In the genomic region with DNA sequence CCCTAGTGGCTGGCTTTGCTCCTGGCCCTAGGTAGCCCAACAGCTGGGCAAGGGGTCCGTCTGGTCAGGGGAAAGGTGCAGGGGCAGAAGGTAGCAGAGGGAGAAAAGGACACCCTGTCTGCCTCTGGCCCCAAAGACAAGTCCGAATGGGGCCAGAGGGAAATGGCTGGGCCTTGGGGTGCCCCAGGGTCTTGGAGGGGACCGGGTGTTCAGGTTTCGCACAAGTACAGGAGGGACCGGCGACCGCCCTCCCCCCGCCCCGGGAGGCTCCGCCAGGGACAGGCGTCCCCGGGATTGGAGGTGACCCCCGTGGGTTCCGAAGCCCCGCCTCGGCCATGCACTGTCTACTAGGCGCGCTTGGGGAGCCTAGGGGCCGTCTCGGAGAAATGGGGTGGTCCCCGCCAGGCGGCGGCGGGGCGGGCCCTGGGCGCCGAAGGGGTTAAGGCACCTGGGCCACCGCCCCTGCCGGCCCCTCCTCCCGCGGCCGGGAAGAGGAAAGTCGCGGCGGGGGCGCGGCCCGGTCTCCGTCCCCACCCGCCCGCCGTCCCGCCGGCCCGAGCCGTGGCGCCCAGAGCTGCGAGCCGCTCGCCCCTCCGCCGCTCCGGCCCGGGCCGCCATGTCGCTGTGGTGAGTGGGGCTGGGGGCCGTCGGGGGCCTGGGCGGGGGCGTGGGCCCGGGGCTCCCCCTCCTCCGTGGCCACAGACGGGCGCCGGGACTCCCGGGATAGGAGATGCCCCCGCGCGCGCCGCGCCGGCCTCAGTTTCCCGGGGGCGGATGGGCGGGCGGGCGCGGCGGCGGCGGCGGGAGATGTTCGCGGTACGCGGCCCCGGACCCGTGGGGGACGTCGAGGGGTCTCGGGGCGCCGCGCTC, we compare ENCODE assay signal across 8 cellular contexts. TPM values are rescaled to one million over a fixed set of nuclear protein-coding genes. Genes with fewer than 3 reads are reported as not detected.
DNase-seq lines count a peak whose midpoint lies in the region; ATAC-seq, FAIRE-seq and TF ChIP-seq lines count a peak whose summit lies in the region.

A gene with protein sequence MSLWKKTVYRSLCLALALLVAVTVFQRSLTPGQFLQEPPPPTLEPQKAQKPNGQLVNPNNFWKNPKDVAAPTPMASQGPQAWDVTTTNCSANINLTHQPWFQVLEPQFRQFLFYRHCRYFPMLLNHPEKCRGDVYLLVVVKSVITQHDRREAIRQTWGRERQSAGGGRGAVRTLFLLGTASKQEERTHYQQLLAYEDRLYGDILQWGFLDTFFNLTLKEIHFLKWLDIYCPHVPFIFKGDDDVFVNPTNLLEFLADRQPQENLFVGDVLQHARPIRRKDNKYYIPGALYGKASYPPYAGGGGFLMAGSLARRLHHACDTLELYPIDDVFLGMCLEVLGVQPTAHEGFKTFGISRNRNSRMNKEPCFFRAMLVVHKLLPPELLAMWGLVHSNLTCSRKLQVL (plus strand): TSS at position 523 of the 870 bp plus-strand sequence. CDS start 94 bp downstream, at position 617.

- BruUV-seq in HCT116 (replicated peaks; lab: Mats Ljungman, UMichigan), result no TSS peak
- BruUV-seq in mammary epithelial cell (replicated peaks; lab: Mats Ljungman, UMichigan), result no TSS peak

- H3K4me2 ChIP-seq in BLaER1 treated with 17β-estradiol and CSF1 and Interleukin-3, amounts not matched to agents 10 nM and 100 nM, result peak within 1 kb of the TSS; percentile 78 to 96 (median 89)
- H3K4me2 ChIP-seq in HCT116 (ENCODE audit: low read length) (peak within 1 kb of the TSS; percentile 93), mammary epithelial cell (ENCODE audit: insufficient read depth, low read depth, low read length) (peak within 1 kb of the TSS; percentile 58)

- RAD21 ChIA-PET in HCT116 (lab: Charles Lee; ENCODE audit: low non-redundant PET in 1 of 2, low total read pairs in 2 of 2, uncharacterized antibody in 2 of 2, unreplicated experiment in 2 of 2), result interaction anchor here in 1 of 2 experiments (0.6 kb wide), 1 partner anchor 1251 kb away, joined by 3 read pairs; no protein-coding TSS in a partner anchor

- H3K36me3 ChIP-seq in BLaER1 treated with 17β-estradiol and CSF1 and Interleukin-3, amounts not matched to agents 10 nM and 100 nM, result no peaks in the 10 kb centered on the region
- H3K36me3 ChIP-seq in HCT116 (ENCODE audit: control insufficient read depth in 1 of 2, insufficient read depth in 2 of 2, low read length in 2 of 2) (no peaks in the 10 kb centered on the region), mammary epithelial cell (ENCODE audit: insufficient read depth, low read length) (no peaks in the 10 kb centered on the region)

- intact Hi-C loops in HCT116 (cut with micrococcal nuclease), result no loop called here
- intact Hi-C loops in mammary epithelial cell (cut with micrococcal nuclease), result no loop called here

- TF ChIP-seq CTCF in HCT116 (IDR thresholded peaks at IDR 0.05 in 2 of 3, conservative IDR thresholded peaks at IDR 0.05 in 1 of 3; ENCODE audit: borderline replicate concordance in 1 of 3, insufficient read depth in 1 of 3, low read depth in 2 of 3, low read length in 2 of 3), result no peak
- TF ChIP-seq CTCF in mammary epithelial cell (conservative IDR thresholded peaks at IDR 0.05 in 1 of 2, IDR thresholded peaks at IDR 0.05 in 1 of 2; ENCODE audit: extremely low read depth in 1 of 2, insufficient read depth in 1 of 2, low read depth in 1 of 2, low read length in 2 of 2), result no peak

- ATAC-seq in HCT116 (peak; percentile 46), GM18505 (IDR thresholded peaks at IDR 0.05; ENCODE audit: unreplicated experiment) (no peak)

- peak within 1 kb of the TSS in 2 of 11 experiments; percentile 47 to 48; a peak in 2 of 22 replicates for H3K27ac ChIP-seq in BLaER1 treated with 17β-estradiol and CSF1 and Interleukin-3, amounts not matched to agents 10 nM and 100 nM
- H3K27ac ChIP-seq in HCT116 (ENCODE audit: low read depth, low read length), result no peak within 1 kb of the TSS; the same call in 1 of the 2 replicates
- no peak within 1 kb of the TSS for H3K27ac ChIP-seq in mammary epithelial cell (ENCODE audit: insufficient read depth, low read depth, low read length)

- no peak for TF ChIP-seq RAD21 in HCT116 (IDR thresholded peaks at IDR 0.05; ENCODE audit: low read depth)

- in situ Hi-C loops in mammary epithelial cell (cut with MboI; ENCODE audit: low sequenced_read_pairs in 2 of 2), result no loop called here

- no peak for TF ChIP-seq POLR2A in HCT116 (IDR thresholded peaks at IDR 0.05; ENCODE audit: borderline replicate concordance, extremely low read depth, insufficient read depth, insufficient read length)
- TF ChIP-seq POLR2A in GM18505 (IDR thresholded peaks at IDR 0.05; ENCODE audit: borderline replicate concordance, extremely low read depth, insufficient read depth, insufficient read length), result no peak

- peaks cover 0 to 10% (median 0%) of the 10 kb centered on the region in 11 experiments; a peak in 4 of 22 replicates for H4K20me1 ChIP-seq in BLaER1 treated with 17β-estradiol and CSF1 and Interleukin-3, amounts not matched to agents 10 nM and 100 nM
- H4K20me1 ChIP-seq in HCT116 (ENCODE audit: insufficient read depth) (no peaks in the 10 kb centered on the region), mammary epithelial cell (ENCODE audit: insufficient read depth, low read length) (no peaks in the 10 kb centered on the region)

- no peaks in the 10 kb centered on the region for H3K79me2 ChIP-seq in HCT116 (ENCODE audit: insufficient read depth, low read length)
- H3K79me2 ChIP-seq in mammary epithelial cell (ENCODE audit: insufficient read depth, low read length), result no peaks in the 10 kb centered on the region

- 40% methylated on average over 2 of the region's 95 CpGs for WGBS in mammary epithelial cell (ENCODE audit: low coverage, missing lambda C conversion rate)

- peak within 1 kb of the TSS in 9 of 11 experiments; percentile 16 to 80 (median 41); a peak in 14 of 22 replicates for H3K9ac ChIP-seq in BLaER1 treated with 17β-estradiol and CSF1 and Interleukin-3, amounts not matched to agents 10 nM and 100 nM
- H3K9ac ChIP-seq in HCT116 (ENCODE audit: low read length), result peak within 1 kb of the TSS; percentile 61
- no peak within 1 kb of the TSS for H3K9ac ChIP-seq in mammary epithelial cell (ENCODE audit: insufficient read depth, low read length)

- H2AFZ ChIP-seq in HCT116 (ENCODE audit: low read depth, low read length, poor library complexity, severe bottlenecking), result no peak within 1 kb of the TSS
- peak within 1 kb of the TSS; percentile 23 for H2AFZ ChIP-seq in mammary epithelial cell (ENCODE audit: low read depth, low read length)

- POLR2A ChIA-PET in HCT116 (lab: Charles Lee), result no interaction called here

- H3K27me3 ChIP-seq in BLaER1 treated with 17β-estradiol and CSF1 and Interleukin-3, amounts not matched to agents 10 nM and 100 nM, result peaks cover 44 to 53% (median 47%) of the 10 kb centered on the region in 11 experiments
- no peaks in the 10 kb centered on the region for H3K27me3 ChIP-seq in HCT116 (ENCODE audit: insufficient read depth, low read length)
- H3K27me3 ChIP-seq in mammary epithelial cell (ENCODE audit: insufficient read depth, low read length), result peaks cover 8% of the 10 kb centered on the region
- H3K27me3 ChIP-seq in mononuclear cell (ENCODE audit: insufficient read depth, low read length), result no peaks in the 10 kb centered on the region

- H3K4me1 ChIP-seq in BLaER1 treated with 17β-estradiol and CSF1 and Interleukin-3, amounts not matched to agents 10 nM and 100 nM, result peaks cover 60 to 76% (median 66%) of the 10 kb centered on the region in 10 experiments
- peaks cover 10 to 29% of the 10 kb centered on the region in 2 experiments for H3K4me1 ChIP-seq in HCT116 (ENCODE audit: control insufficient read depth in 1 of 2, insufficient read depth in 2 of 2, low read length in 2 of 2)
- H3K4me1 ChIP-seq in mammary epithelial cell (ENCODE audit: insufficient read depth, low read length), result peaks cover 13% of the 10 kb centered on the region
- H3K4me1 ChIP-seq in mononuclear cell (ENCODE audit: insufficient read depth, low read length), result peaks cover 65% of the 10 kb centered on the region

- no peaks in the 10 kb centered on the region for H3K9me2 ChIP-seq in HCT116 (ENCODE audit: insufficient read depth)

- DNase-seq in HCT116 (ENCODE audit: low read depth, low spot score) (no peak), mammary epithelial cell (no peak), RCC 7860 (ENCODE audit: low spot score) (no peak), SW480 (ENCODE audit: low spot score) (no peak), GF-D8 (lab: John Stamatoyannopoulos, UW) (no peak)

- peak within 1 kb of the TSS; percentile 48 to 69 (median 56) for H3K4me3 ChIP-seq in BLaER1 treated with 17β-estradiol and CSF1 and Interleukin-3, amounts not matched to agents 10 nM and 100 nM
- H3K4me3 ChIP-seq in HCT116 (replicated peaks in 1 of 2; ENCODE audit: low read depth in 1 of 2, low read length in 2 of 2), result peak within 1 kb of the TSS; percentile 52 to 62
- peak within 1 kb of the TSS in 2 of 3 experiments; percentile 15 to 26 for H3K4me3 ChIP-seq in mammary epithelial cell (replicated peaks in 1 of 3; ENCODE audit: insufficient read depth in 1 of 3, low read depth in 2 of 3, low read length in 3 of 3)
- peak within 1 kb of the TSS; percentile 23 for H3K4me3 ChIP-seq in mononuclear cell (ENCODE audit: low read length)

- dilution Hi-C loops in mammary epithelial cell (cut with HindIII; ENCODE audit: low sequenced_read_pairs), result no loop called here

- CTCF ChIA-PET in HCT116 (lab: Charles Lee), result interaction anchor here (1.6 kb wide), 1 partner anchor 10 kb away, joined by 4 read pairs; no protein-coding TSS in a partner anchor
- CTCF ChIA-PET in mammary epithelial cell (lab: Charles Lee; ENCODE audit: low non-redundant PET), result no interaction called here

- no peak for FAIRE-seq in RCC 7860 (lab: Jason Lieb, UNC)

- H3K9me3 ChIP-seq in BLaER1 treated with 17β-estradiol and CSF1 and Interleukin-3, amounts not matched to agents 10 nM and 100 nM (replicated peaks in 1 of 11), result no peaks in the 10 kb centered on the region
- H3K9me3 ChIP-seq in HCT116 (ENCODE audit: control insufficient read depth in 1 of 2, insufficient read depth in 1 of 2, low read depth in 1 of 2, low read length in 2 of 2) (no peaks in the 10 kb centered on the region), mammary epithelial cell (replicated peaks; ENCODE audit: insufficient read depth, low read length) (no peaks in the 10 kb centered on the region), mononuclear cell (ENCODE audit: low read depth, low read length) (no peaks in the 10 kb centered on the region)

TF ChIP-seq in HCT116, 20 proteins besides CTCF, POLR2A, EP300 and RAD21:
- peak; percentile 36; the same call in 1 of the 2 replicates for TF ChIP-seq ZFX (IDR thresholded peaks at IDR 0.05)
- no peak for TF ChIP-seq ELF1 (IDR thresholded peaks at IDR 0.05; ENCODE audit: borderline replicate concordance, low read depth)

RNA-seq across cellular contexts. Expression of the gene that starts here (rescaled TPM):
- total RNA-seq in HCT116 (2021; ENCODE audit: unreplicated experiment) (6.1 TPM), mammary epithelial cell (1 to 10 TPM in 1 of 2 donors, under 1 TPM in 1; 0.61 to 7.3 TPM), mononuclear cell (6.5 TPM)
- 4.7 and 5.1 TPM in 2 replicates for polyA plus RNA-seq in HCT116 (2012)
- 0.19 TPM for polyA plus RNA-seq in mammary epithelial cell
- polyA minus RNA-seq in mammary epithelial cell, result not detected
